In the genomic region with DNA sequence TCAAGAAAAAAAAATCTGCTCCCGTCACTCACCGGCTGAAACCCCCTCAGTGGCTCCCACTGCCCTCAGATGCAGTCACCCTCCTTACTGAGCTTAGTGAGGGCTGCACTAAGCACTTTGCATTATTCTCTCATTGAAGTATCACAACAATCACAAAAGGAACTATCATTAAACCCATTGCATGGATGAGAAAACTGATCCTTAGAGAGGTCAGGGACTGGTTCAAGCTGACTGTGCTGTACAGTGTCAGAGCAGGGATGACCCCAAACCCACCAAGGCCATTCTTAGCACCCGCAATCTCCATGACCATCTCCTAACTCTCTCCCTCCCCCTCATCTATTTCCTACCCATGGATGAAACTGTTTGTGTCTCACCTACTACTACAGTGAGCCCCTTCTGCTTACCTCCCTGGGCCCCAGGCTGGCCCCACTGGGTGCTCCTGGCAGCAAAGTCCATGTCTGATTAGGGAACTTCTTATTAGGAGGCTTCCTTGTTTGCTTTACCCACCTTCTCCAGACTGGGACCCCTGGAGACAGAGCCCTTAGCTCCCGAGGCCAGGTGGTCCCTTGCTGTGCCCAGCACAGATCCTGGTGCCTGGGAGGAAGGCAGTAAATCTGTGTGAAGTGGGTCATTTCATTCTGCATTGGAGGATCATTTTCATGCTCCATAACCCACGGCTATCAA, we compare ENCODE assay signal across 9 cellular contexts.
A peak's percentile ranks its signal among the peaks of the same experiment; 100 is the strongest.
DNase-seq lines count a peak whose midpoint lies in the region; ATAC-seq and TF ChIP-seq lines count a peak whose summit lies in the region.
"Had no signal": no experiment of that assay in that cellular context is flagged by ENCODE, and none has a peak within 500 bp of the region (broad histone marks: within the 10 kb centered on the region; RNA-seq: fewer than 3 reads in every experiment).

No MANE protein-coding gene starts in this region.

- H3K36me3 Mint-ChIP-seq in stimulated activated naive CD8-positive, alpha-beta T cell treated with anti-CD3 and anti-CD28 coated beads, Interleukin-15, Interleukin-2, amounts not matched to agents 100 ng/mL and 50 ng/mL, for 24 hours (ENCODE audit: low read depth), result peaks cover 8% of the 10 kb centered on the region
- no peaks in the 10 kb centered on the region for H3K36me3 Mint-ChIP-seq in activated naive CD8-positive, alpha-beta T cell
- no peaks in the 10 kb centered on the region for H3K36me3 Mint-ChIP-seq in natural killer cell treated with Interleukin-12 subunit alpha and Interleukin-12 subunit beta and Interleukin-15 and Interleukin-18, amount 100 ng/mL, for 72 hours

- peak overlapping the region; percentile 47 for H3K27ac ChIP-seq in vagina

- intact Hi-C loops in vagina (cut with DNase I), result no loop called here

- H3K4me1 ChIP-seq in vagina, result peaks cover 49% of the 10 kb centered on the region

- TF ChIP-seq CTCF in vagina (IDR thresholded peaks at IDR 0.05), result no peak

- peaks cover 100% of the 10 kb centered on the region for H3K4me1 Mint-ChIP-seq in stimulated activated naive CD8-positive, alpha-beta T cell treated with anti-CD3 and anti-CD28 coated beads, Interleukin-15, Interleukin-2, amounts not matched to agents 100 ng/mL and 50 ng/mL, for 24 hours (ENCODE audit: low read depth)
- H3K4me1 Mint-ChIP-seq in activated naive CD8-positive, alpha-beta T cell (ENCODE audit: low read depth), result peaks cover 67% of the 10 kb centered on the region
- peaks cover 86 to 91% of the 10 kb centered on the region in 2 donors for H3K4me1 Mint-ChIP-seq in natural killer cell treated with Interleukin-12 subunit alpha and Interleukin-12 subunit beta and Interleukin-15 and Interleukin-18, amount 100 ng/mL, for 72 hours (ENCODE audit: low read depth in 2 of 2)

- no peaks in the 10 kb centered on the region for H3K9me3 ChIP-seq in vagina

- no peak for ATAC-seq in stimulated activated naive CD8-positive, alpha-beta T cell treated with anti-CD3 and anti-CD28 coated beads, Interleukin-15, Interleukin-2, amounts not matched to agents 100 U/mL and 50 U/mL, for 24 hours
- no peak for ATAC-seq in natural killer cell treated with Interleukin-12 subunit alpha and Interleukin-12 subunit beta and Interleukin-15 and Interleukin-18, amount 100 ng/mL, for 72 hours

- no peak overlapping the region for H3K4me3 ChIP-seq in vagina

- no peaks in the 10 kb centered on the region for H3K27me3 ChIP-seq in vagina

- no peaks in the 10 kb centered on the region for H3K27me3 Mint-ChIP-seq in stimulated activated naive CD8-positive, alpha-beta T cell treated with anti-CD3 and anti-CD28 coated beads, Interleukin-15, Interleukin-2, amounts not matched to agents 100 ng/mL and 50 ng/mL, for 24 hours
- peaks cover 2% of the 10 kb centered on the region for H3K27me3 Mint-ChIP-seq in activated naive CD8-positive, alpha-beta T cell
- no peaks in the 10 kb centered on the region for H3K27me3 Mint-ChIP-seq in natural killer cell treated with Interleukin-12 subunit alpha and Interleukin-12 subunit beta and Interleukin-15 and Interleukin-18, amount 100 ng/mL, for 72 hours

- DNase-seq in stimulated activated naive CD8-positive, alpha-beta T cell treated with anti-CD3 and anti-CD28 coated beads, Interleukin-15, Interleukin-2, amounts not matched to agents 100 U/mL and 50 U/mL, for 24 hours, result no peak
- DNase-seq in natural killer cell treated with Interleukin-12 subunit alpha and Interleukin-12 subunit beta and Interleukin-15 and Interleukin-18, amount 100 ng/mL, for 72 hours (ENCODE audit: low spot score), result peak; percentile 28
- no peak for DNase-seq in vagina (ENCODE audit: extremely low spot score in 2 of 2)
- no peak for DNase-seq in NOMO-1 treated with DMSO at 0.1 percent for 48 hours (lab: John Stamatoyannopoulos, UW; ENCODE audit: unreplicated experiment)
- no peak for DNase-seq in AG08395 (ENCODE audit: low spot score)
- no peak for DNase-seq in SKM-1 treated with dmso at 0.1 percent for 144 hours (lab: John Stamatoyannopoulos, UW; ENCODE audit: unreplicated experiment)
- DNase-seq: Karpas-422 had no signal

- peak overlapping the region; percentile 61 for H3K4me3 Mint-ChIP-seq in stimulated activated naive CD8-positive, alpha-beta T cell treated with anti-CD3 and anti-CD28 coated beads, Interleukin-15, Interleukin-2, amounts not matched to agents 100 ng/mL and 50 ng/mL, for 24 hours
- H3K4me3 Mint-ChIP-seq in activated naive CD8-positive, alpha-beta T cell, result no peak overlapping the region
- H3K4me3 Mint-ChIP-seq in natural killer cell treated with Interleukin-12 subunit alpha and Interleukin-12 subunit beta and Interleukin-15 and Interleukin-18, amount 100 ng/mL, for 72 hours, result peak overlapping the region; percentile 84

- no peak for TF ChIP-seq POLR2A in vagina (IDR thresholded peaks at IDR 0.05)

- no peaks in the 10 kb centered on the region for H3K9me3 Mint-ChIP-seq in stimulated activated naive CD8-positive, alpha-beta T cell treated with anti-CD3 and anti-CD28 coated beads, Interleukin-15, Interleukin-2, amounts not matched to agents 100 ng/mL and 50 ng/mL, for 24 hours
- no peaks in the 10 kb centered on the region for H3K9me3 Mint-ChIP-seq in activated naive CD8-positive, alpha-beta T cell (ENCODE audit: low read depth)
- no peaks in the 10 kb centered on the region for H3K9me3 Mint-ChIP-seq in natural killer cell treated with Interleukin-12 subunit alpha and Interleukin-12 subunit beta and Interleukin-15 and Interleukin-18, amount 100 ng/mL, for 72 hours

- H3K27ac Mint-ChIP-seq in stimulated activated naive CD8-positive, alpha-beta T cell treated with anti-CD3 and anti-CD28 coated beads, Interleukin-15, Interleukin-2, amounts not matched to agents 100 ng/mL and 50 ng/mL, for 24 hours, result peak overlapping the region; percentile 98
- H3K27ac Mint-ChIP-seq in activated naive CD8-positive, alpha-beta T cell, result peak overlapping the region; percentile 92
- peak overlapping the region; percentile 96 to 100 for H3K27ac Mint-ChIP-seq in natural killer cell treated with Interleukin-12 subunit alpha and Interleukin-12 subunit beta and Interleukin-15 and Interleukin-18, amount 100 ng/mL, for 72 hours

- H3K36me3 ChIP-seq in vagina, result no peaks in the 10 kb centered on the region
